Comparison of ENCODE assay signal across 1 cellular context in genomic region chr22:47016636-47017035, GRCh38.
TF ChIP-seq lines count a peak whose summit lies in the region.

No MANE protein-coding gene starts in this region.

TF ChIP-seq in H1, 55 proteins besides CTCF, POLR2A, EP300 and RAD21 (continued from another document):
- TF ChIP-seq CHD7 (IDR thresholded peaks at IDR 0.05; ENCODE audit: insufficient replicate concordance, low read length) (no peak), RXRA (IDR thresholded peaks at IDR 0.05; ENCODE audit: insufficient read depth, low read depth, low read length) (no peak), TEAD4 (IDR thresholded peaks at IDR 0.05; ENCODE audit: low read depth, low read length) (no peak), POU5F1 (IDR thresholded peaks at IDR 0.05; ENCODE audit: low read depth, low read length) (no peak), BRCA1 (IDR thresholded peaks at IDR 0.05; ENCODE audit: low read depth, low read length) (no peak), E2F6 (IDR thresholded peaks at IDR 0.05) (no peak), POLR2AphosphoS5 (IDR thresholded peaks at IDR 0.05; ENCODE audit: low read depth, low read length) (no peak), RBBP5 (IDR thresholded peaks at IDR 0.05; ENCODE audit: borderline replicate concordance, low read depth, low read length) (no peak), USF2 (IDR thresholded peaks at IDR 0.05; ENCODE audit: low read length) (no peak), TBP (IDR thresholded peaks at IDR 0.05; ENCODE audit: low read depth, low read length) (no peak), RFX5 (IDR thresholded peaks at IDR 0.05; ENCODE audit: borderline replicate concordance, low read depth, low read length) (no peak)
